In the genomic region with DNA sequence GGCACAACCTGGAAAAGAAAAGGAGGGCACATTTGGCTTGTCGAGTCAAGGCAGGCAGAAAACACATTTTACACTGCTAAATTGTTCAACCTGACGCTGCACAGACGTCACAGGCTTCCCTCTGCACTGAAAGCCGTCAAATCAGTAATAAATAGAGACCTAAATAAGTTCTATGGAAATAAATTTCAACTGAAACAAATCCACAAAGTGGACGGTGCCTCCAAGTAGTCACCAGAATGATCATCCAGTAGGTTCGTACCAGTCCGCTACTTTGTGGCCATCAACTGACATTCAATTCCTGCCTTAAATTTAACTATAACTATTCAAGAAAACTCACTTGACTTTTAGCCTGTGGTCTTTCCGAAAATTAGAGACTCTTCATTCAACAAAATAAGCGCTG, we compare ENCODE assay signal across 1 cellular context.
TF ChIP-seq lines count a peak whose summit lies in the region.

No MANE protein-coding gene starts in this region.

TF ChIP-seq in SK-N-SH treated with all-trans-retinoic acid at 6 μM for 48 hours, 23 proteins besides CTCF, POLR2A, EP300 and RAD21 (continued from another document):
- TF ChIP-seq POU6F1 (CRISPR knock-in tag; IDR thresholded peaks at IDR 0.05; ENCODE audit: borderline replicate concordance, low read depth) (no peak), ARNTL (CRISPR knock-in tag; IDR thresholded peaks at IDR 0.05; ENCODE audit: borderline replicate concordance, low read depth) (no peak), ZNF565 (CRISPR knock-in tag; conservative IDR thresholded peaks at IDR 0.05; ENCODE audit: low read depth) (no peak), BACH2 (CRISPR knock-in tag; IDR thresholded peaks at IDR 0.05; ENCODE audit: borderline replicate concordance) (no peak)
- TF ChIP-seq, protein P1, sequence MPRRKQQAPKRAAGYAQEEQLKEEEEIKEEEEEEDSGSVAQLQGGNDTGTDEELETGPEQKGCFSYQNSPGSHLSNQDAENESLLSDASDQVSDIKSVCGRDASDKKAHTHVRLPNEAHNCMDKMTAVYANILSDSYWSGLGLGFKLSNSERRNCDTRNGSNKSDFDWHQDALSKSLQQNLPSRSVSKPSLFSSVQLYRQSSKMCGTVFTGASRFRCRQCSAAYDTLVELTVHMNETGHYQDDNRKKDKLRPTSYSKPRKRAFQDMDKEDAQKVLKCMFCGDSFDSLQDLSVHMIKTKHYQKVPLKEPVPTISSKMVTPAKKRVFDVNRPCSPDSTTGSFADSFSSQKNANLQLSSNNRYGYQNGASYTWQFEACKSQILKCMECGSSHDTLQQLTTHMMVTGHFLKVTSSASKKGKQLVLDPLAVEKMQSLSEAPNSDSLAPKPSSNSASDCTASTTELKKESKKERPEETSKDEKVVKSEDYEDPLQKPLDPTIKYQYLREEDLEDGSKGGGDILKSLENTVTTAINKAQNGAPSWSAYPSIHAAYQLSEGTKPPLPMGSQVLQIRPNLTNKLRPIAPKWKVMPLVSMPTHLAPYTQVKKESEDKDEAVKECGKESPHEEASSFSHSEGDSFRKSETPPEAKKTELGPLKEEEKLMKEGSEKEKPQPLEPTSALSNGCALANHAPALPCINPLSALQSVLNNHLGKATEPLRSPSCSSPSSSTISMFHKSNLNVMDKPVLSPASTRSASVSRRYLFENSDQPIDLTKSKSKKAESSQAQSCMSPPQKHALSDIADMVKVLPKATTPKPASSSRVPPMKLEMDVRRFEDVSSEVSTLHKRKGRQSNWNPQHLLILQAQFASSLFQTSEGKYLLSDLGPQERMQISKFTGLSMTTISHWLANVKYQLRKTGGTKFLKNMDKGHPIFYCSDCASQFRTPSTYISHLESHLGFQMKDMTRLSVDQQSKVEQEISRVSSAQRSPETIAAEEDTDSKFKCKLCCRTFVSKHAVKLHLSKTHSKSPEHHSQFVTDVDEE (CRISPR knock-in tag; IDR thresholded peaks at IDR 0.05) = no peak
